ENCODE assay signal across 8 cellular contexts in genomic region chr1:41322101-41322661, GRCh38. TPM values are rescaled to one million over a fixed set of nuclear protein-coding genes. Genes with fewer than 3 reads are reported as not detected.
"Had no signal": no experiment of that assay in that cellular context is flagged by ENCODE, and none has a peak within 500 bp of the region (broad histone marks: within the 10 kb centered on the region; RNA-seq: fewer than 3 reads in every experiment).

No MANE protein-coding gene starts in this region.

- H3K36me3 ChIP-seq: pancreas had no signal

- DNase-seq: pancreas had no signal

- H3K27ac Mint-ChIP-seq: activated naive CD4-positive, alpha-beta T cell treated with anti-CD3 and anti-CD28 coated beads for 36 hours; activated T-helper 17 cell treated with anti-CD3 and anti-CD28 coated beads, Interleukin-2, amount 50 U/mL, for 72 hours; stimulated activated naive CD8-positive, alpha-beta T cell treated with anti-CD3 and anti-CD28 coated beads, Interleukin-15, amount 100 ng/mL, for 72 hours had no signal

- H3K4me1 Mint-ChIP-seq: activated T-helper 17 cell treated with anti-CD3 and anti-CD28 coated beads, Interleukin-2, amount 50 U/mL, for 72 hours; stimulated activated naive CD8-positive, alpha-beta T cell treated with anti-CD3 and anti-CD28 coated beads, Interleukin-15, amount 100 ng/mL, for 72 hours had no signal

- H3K27ac ChIP-seq: hepatocyte, pancreas had no signal

- H3K27me3 ChIP-seq: hepatocyte, pancreas, testis had no signal

- H3K9me3 ChIP-seq: pancreas, testis had no signal

- H3K9me3 Mint-ChIP-seq: activated naive CD4-positive, alpha-beta T cell treated with anti-CD3 and anti-CD28 coated beads for 36 hours; activated T-helper 17 cell treated with anti-CD3 and anti-CD28 coated beads, Interleukin-2, amount 50 U/mL, for 72 hours; neural crest cell; stimulated activated naive CD8-positive, alpha-beta T cell treated with anti-CD3 and anti-CD28 coated beads, Interleukin-15, amount 100 ng/mL, for 72 hours had no signal

- H3K4me3 ChIP-seq: hepatocyte, pancreas, testis had no signal

- H3K27me3 Mint-ChIP-seq: stimulated activated naive CD8-positive, alpha-beta T cell treated with anti-CD3 and anti-CD28 coated beads, Interleukin-15, amount 100 ng/mL, for 72 hours had no signal

- H3K4me3 Mint-ChIP-seq: activated naive CD4-positive, alpha-beta T cell treated with anti-CD3 and anti-CD28 coated beads for 36 hours; activated T-helper 17 cell treated with anti-CD3 and anti-CD28 coated beads, Interleukin-2, amount 50 U/mL, for 72 hours; neural crest cell; stimulated activated naive CD8-positive, alpha-beta T cell treated with anti-CD3 and anti-CD28 coated beads, Interleukin-15, amount 100 ng/mL, for 72 hours had no signal

RNA-seq across cellular contexts. Expression of gene FOXO6, which starts 39.1 kb away (rescaled TPM):
- total RNA-seq: mesenteric fat pad had no signal
